ENCODE assay signal across 11 cellular contexts in genomic region chr4:163611784-163612445, GRCh38.
A peak's percentile ranks its signal among the peaks of the same experiment; 100 is the strongest.
DNase-seq lines count a peak whose midpoint lies in the region; ATAC-seq, FAIRE-seq and TF ChIP-seq lines count a peak whose summit lies in the region.
"Had no signal": no experiment of that assay in that cellular context is flagged by ENCODE, and none has a peak within 500 bp of the region (broad histone marks: within the 10 kb centered on the region; RNA-seq: fewer than 3 reads in every experiment).

No MANE protein-coding gene starts in this region.

- FAIRE-seq in H54 (lab: Jason Lieb, UNC): no peak
- FAIRE-seq: colon had no signal

- peak; percentile 64 for ATAC-seq in GM19035 (IDR thresholded peaks at IDR 0.05; ENCODE audit: unreplicated experiment)
- ATAC-seq in HG02588 (IDR thresholded peaks at IDR 0.05; ENCODE audit: unreplicated experiment): peak; percentile 66
- peak; percentile 69 for ATAC-seq in HG03520 (IDR thresholded peaks at IDR 0.05; ENCODE audit: unreplicated experiment)
- no peak for ATAC-seq in esophagus mucosa
- ATAC-seq in omental fat pad (ENCODE audit: low FRiP score): no peak

- DNase-seq in H54 (ENCODE audit: insufficient read length, low spot score): no peak
- no peak for DNase-seq in SW 1271 (lab: John Stamatoyannopoulos, UW)
- no peak for DNase-seq in omental fat pad (ENCODE audit: low spot score)
- DNase-seq: NCI-H2029 had no signal

- H3K4me3 ChIP-seq in skin epidermis: peak overlapping the region in 6 of 7 experiments; percentile 10 to 18 (median 16)
- H3K4me3 ChIP-seq: SK-N-MC had no signal

- peak overlapping the region in 14 of 21 experiments; percentile 18 to 82 (median 52) for H3K27ac ChIP-seq in skin epidermis
- H3K27ac ChIP-seq: SK-N-MC had no signal

- TF ChIP-seq POLR2A in H54 (IDR thresholded peaks at IDR 0.05; ENCODE audit: low read depth, low read length): no peak

- TF ChIP-seq CTCF in omental fat pad (IDR thresholded peaks at IDR 0.05): no peak

Comparison
In these comparisons a context has a peak if more than half of its experiments do, and no peak if none do; other contexts are left out.
1. ATAC-seq: peak in GM19035 (single experiment), HG02588 (single experiment) and HG03520 (single experiment); none in esophagus mucosa (single experiment) and omental fat pad (single experiment).